ENCODE assay signal across 8 cellular contexts in the genomic region with DNA sequence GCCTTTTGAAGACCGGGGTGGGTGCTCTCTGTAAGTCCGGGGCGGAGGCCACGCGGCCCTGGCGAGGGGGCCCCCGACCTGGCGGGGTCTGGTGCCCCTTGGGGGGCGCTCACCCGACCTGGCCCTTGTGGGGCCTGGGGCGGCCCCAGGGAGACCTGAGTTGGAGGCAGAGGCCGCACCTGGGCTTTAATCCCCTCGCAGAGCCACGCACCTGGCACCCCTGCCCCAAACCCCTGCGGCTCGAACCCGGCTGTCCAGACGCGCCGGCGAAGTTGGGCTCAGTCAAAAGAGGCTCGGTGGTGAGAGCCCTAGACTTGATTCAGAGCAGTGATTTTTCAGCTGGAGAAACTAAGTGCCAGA. TPM values are rescaled to one million over a fixed set of nuclear protein-coding genes. Genes with fewer than 3 reads are reported as not detected.
DNase-seq lines count a peak whose midpoint lies in the region; ATAC-seq and TF ChIP-seq lines count a peak whose summit lies in the region.

No MANE protein-coding gene starts in this region.

- H3F3A ChIP-seq in PC-9 (ENCODE audit: insufficient read depth, low read depth): no peaks in the 10 kb centered on the region

- H3K36me3 Mint-ChIP-seq in naive thymus-derived CD8-positive, alpha-beta T cell: peaks cover 0 to 21% (median 0%) of the 10 kb centered on the region in 3 donors

- no peak overlapping the region for H2AFZ ChIP-seq in PC-9

- WGBS in body of pancreas, 2 donors: 8% methylated on average over 20 of the region's 22 CpGs; no CpG with 5 or more reads in 1 of the 2 donors

- H3K27me3 ChIP-seq in body of pancreas: no peaks in the 10 kb centered on the region
- no peaks in the 10 kb centered on the region for H3K27me3 ChIP-seq in PC-9 (ENCODE audit: insufficient read depth, low read depth)

- H3K4me3 ChIP-seq in body of pancreas: peak overlapping the region; percentile 1 to 37
- no peak overlapping the region for H3K4me3 ChIP-seq in PC-9

- BruUV-seq in PC-9 (replicated peaks; lab: Mats Ljungman, UMichigan): no TSS peak

- H3K4me1 Mint-ChIP-seq in naive thymus-derived CD8-positive, alpha-beta T cell: peaks cover 3 to 16% (median 11%) of the 10 kb centered on the region in 4 donors

- peak overlapping the region in 7 of 10 donors; percentile 88 to 98 (median 97) for H3K27ac Mint-ChIP-seq in naive thymus-derived CD8-positive, alpha-beta T cell

- no peak for TF ChIP-seq CTCF in body of pancreas (IDR thresholded peaks at IDR 0.05)
- no peak for TF ChIP-seq CTCF in GM10248 (IDR thresholded peaks at IDR 0.05; ENCODE audit: control extremely low read depth, extremely low read depth, low read depth, missing control alignments)
- no peak for TF ChIP-seq CTCF in PC-9 (conservative IDR thresholded peaks at IDR 0.05)

- H3K36me3 ChIP-seq in body of pancreas (replicated peaks in 1 of 2; ENCODE audit: insufficient read depth in 1 of 2, low read depth in 2 of 2) (peaks cover 0 to 11% of the 10 kb centered on the region in 2 donors), PC-9 (ENCODE audit: low read depth) (0 out of 2 replicates have a peak, but pooled peaks cover 14% of the 10 kb centered on the region)

- DNase-seq in body of pancreas (no peak), GM10248 (ENCODE audit: extremely low spot score) (no peak), NCI-H82 treated with DMSO at 0.1 percent for 48 hours (lab: John Stamatoyannopoulos, UW; ENCODE audit: unreplicated experiment) (no peak), PC-9 (no peak)
- peak in 1 of 10 donors; percentile 4 for DNase-seq in naive thymus-derived CD8-positive, alpha-beta T cell

- no peak for TF ChIP-seq POLR2A in body of pancreas (IDR thresholded peaks at IDR 0.05)

- no peaks in the 10 kb centered on the region for H3K9me3 ChIP-seq in body of pancreas
- H3K9me3 ChIP-seq in PC-9 (ENCODE audit: insufficient read depth, low read depth): no peaks in the 10 kb centered on the region

- H3K27ac ChIP-seq in body of pancreas: peak overlapping the region in 3 of 4 donors; percentile 31 to 79 (median 78)
- H3K27ac ChIP-seq in PC-9: no peak overlapping the region

- no peak overlapping the region for H3K4me2 ChIP-seq in PC-9

- H3K4me3 Mint-ChIP-seq in naive thymus-derived CD8-positive, alpha-beta T cell: peak overlapping the region in 8 of 10 donors; percentile 11 to 90 (median 84)

- no peaks in the 10 kb centered on the region for H4K20me1 ChIP-seq in PC-9 (ENCODE audit: insufficient read depth)

- H3K9me2 ChIP-seq in PC-9 (ENCODE audit: insufficient read depth): no peaks in the 10 kb centered on the region

- ATAC-seq in GM18498 (IDR thresholded peaks at IDR 0.05; ENCODE audit: unreplicated experiment): peak; percentile 6
- peak; percentile 21 for ATAC-seq in HG03045 (IDR thresholded peaks at IDR 0.05; ENCODE audit: unreplicated experiment)
- peak; percentile 25 for ATAC-seq in body of pancreas
- ATAC-seq in naive thymus-derived CD8-positive, alpha-beta T cell: peak; percentile 43 to 61
- no peak for ATAC-seq in HG03378 (IDR thresholded peaks at IDR 0.05; ENCODE audit: unreplicated experiment)

- H3K79me2 ChIP-seq in PC-9 (ENCODE audit: low read depth): no peaks in the 10 kb centered on the region

- intact Hi-C loops in body of pancreas (cut with DNase I): no loop called here
- intact Hi-C loops in PC-9 (cut with micrococcal nuclease; ENCODE audit: unreplicated experiment): no loop called here

- POLR2A ChIA-PET in naive thymus-derived CD8-positive, alpha-beta T cell (lab: Charles Lee): interaction anchor here (0.6 to 1.3 kb wide), 3 partner anchors 30 to 126 kb away, joined by 3 to 5 read pairs (median 3); a partner anchor contains a TSS
- POLR2A ChIA-PET in GM10248 (lab: Yijun Ruan, JAX): no interaction called here
- POLR2A ChIA-PET in PC-9 (lab: Charles Lee; ENCODE audit: unreplicated experiment): interaction anchor here (0.5 kb wide), 1 partner anchor 249 kb away, joined by 10 read pairs; no protein-coding TSS in a partner anchor

- CTCF ChIA-PET in GM10248 (lab: Yijun Ruan, JAX): interaction anchor here (0.6 to 2.9 kb wide), 21 partner anchors 9 to 583 kb away, joined by 3 to 17 read pairs (median 5); a partner anchor contains a TSS
- CTCF ChIA-PET in PC-9 (lab: Charles Lee): interaction anchor here (0.6 kb wide), 2 partner anchors 578 to 1367 kb away, joined by 3 to 5 read pairs; no protein-coding TSS in a partner anchor

- no peaks in the 10 kb centered on the region for H3K27me3 Mint-ChIP-seq in naive thymus-derived CD8-positive, alpha-beta T cell

- H3K9me3 Mint-ChIP-seq in naive thymus-derived CD8-positive, alpha-beta T cell: no peaks in the 10 kb centered on the region

- peaks cover 14% of the 10 kb centered on the region for H3K4me1 ChIP-seq in body of pancreas
- H3K4me1 ChIP-seq in PC-9 (replicated peaks; ENCODE audit: insufficient read depth): no peaks in the 10 kb centered on the region

RNA-seq across cellular contexts. Expression of a gene that starts 0.3 kb away (rescaled TPM):
- total RNA-seq in body of pancreas: 1 to 10 TPM; 3.6 to 7.0 TPM
- under 1 TPM; 0.49 to 0.82 TPM for total RNA-seq in naive thymus-derived CD8-positive, alpha-beta T cell
- under 1 TPM in 2 of 3 donors, not detected in 1; 0.03 to 0.06 TPM for polyA plus RNA-seq in naive thymus-derived CD8-positive, alpha-beta T cell
- total RNA-seq in PC-9 (2021): 3.7 and 4.3 TPM in 2 replicates

RNA-seq across cellular contexts. Expression of a gene that starts 30.1 kb away (rescaled TPM):
- 10 to 100 TPM; 23.1 to 42.3 TPM for total RNA-seq in body of pancreas
- total RNA-seq in naive thymus-derived CD8-positive, alpha-beta T cell: 10 to 100 TPM; 35.1 to 41.4 TPM
- 10 to 100 TPM; 88.4 to 90.5 (median 89.4) TPM for polyA plus RNA-seq in naive thymus-derived CD8-positive, alpha-beta T cell
- 64.8 and 76.6 TPM in 2 replicates for total RNA-seq in PC-9 (2021)

RNA-seq across cellular contexts. Expression of a gene that starts 60.0 kb away (rescaled TPM):
- total RNA-seq in body of pancreas: 1 to 10 TPM; 3.0 to 5.7 TPM
- not detected for total RNA-seq in naive thymus-derived CD8-positive, alpha-beta T cell
- polyA plus RNA-seq in naive thymus-derived CD8-positive, alpha-beta T cell: not detected
- total RNA-seq in PC-9 (2021): 0.35 and 0.92 TPM in 2 replicates
